ENCODE assay signal across 28 cellular contexts in the genomic region with DNA sequence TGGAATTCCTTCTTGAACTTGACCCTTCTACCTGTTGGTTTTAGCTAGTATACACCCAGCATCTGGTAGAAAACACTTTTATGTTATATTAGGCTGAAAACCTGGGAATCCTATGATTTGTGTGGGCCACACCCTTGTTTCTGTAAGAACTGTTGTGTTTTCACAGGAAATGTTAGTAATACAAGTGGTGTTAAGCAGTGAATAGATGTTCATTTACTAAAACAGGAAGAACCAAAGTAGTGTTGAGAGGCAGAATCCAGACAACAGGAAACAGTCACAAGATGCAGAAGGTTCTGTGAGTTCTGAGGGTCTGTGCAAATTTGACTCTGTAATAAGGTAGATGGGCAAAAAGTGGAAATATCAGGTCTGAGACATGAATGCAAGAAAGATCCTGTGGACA.
DNase-seq lines count a peak whose midpoint lies in the region; ATAC-seq, FAIRE-seq and TF ChIP-seq lines count a peak whose summit lies in the region.
"Had no signal": no experiment of that assay in that cellular context is flagged by ENCODE, and none has a peak within 500 bp of the region (broad histone marks: within the 10 kb centered on the region; RNA-seq: fewer than 3 reads in every experiment).

No MANE protein-coding gene starts in this region.

- no peak for FAIRE-seq in GM12891 (lab: Jason Lieb, UNC)
- FAIRE-seq: HTR-8/SVneo, islet of Langerhans had no signal

- H3K27me3 Mint-ChIP-seq in immature natural killer cell (ENCODE audit: low read depth in 3 of 3): peaks cover 0 to 7% (median 4%) of the 10 kb centered on the region in 3 donors
- peaks cover 8% of the 10 kb centered on the region for H3K27me3 Mint-ChIP-seq in activated CD4-positive, alpha-beta T cell treated with anti-CD3 and anti-CD28 coated beads, Interleukin-2, amount 10 ng/mL, durations not matched to agents 7 days and 5 days
- H3K27me3 Mint-ChIP-seq: brain had no signal

- H3K36me3 ChIP-seq in brain microvascular endothelial cell (replicated peaks): no peaks in the 10 kb centered on the region
- H3K36me3 ChIP-seq: left ventricle myocardium inferior, Peyer's patch, tibial artery had no signal

- ATAC-seq in GM21381 (IDR thresholded peaks at IDR 0.05; ENCODE audit: unreplicated experiment): no peak
- ATAC-seq: activated CD8-positive, alpha-beta T cell treated with anti-CD3 and anti-CD28 coated beads for 36 hours; activated T-helper 17 cell treated with anti-CD3 and anti-CD28 coated beads, Interleukin-2, amount 50 U/mL, for 72 hours; sciatic nerve had no signal

- H3K4me3 Mint-ChIP-seq in immature natural killer cell: peak overlapping the region in 3 of 5 donors; percentile 1 to 77 (median 34)
- no peak overlapping the region for H3K4me3 Mint-ChIP-seq in activated CD4-positive, alpha-beta T cell treated with anti-CD3 and anti-CD28 coated beads, Interleukin-2, amount 10 ng/mL, durations not matched to agents 7 days and 5 days
- H3K4me3 Mint-ChIP-seq: activated CD8-positive, alpha-beta T cell treated with anti-CD3 and anti-CD28 coated beads for 36 hours; activated naive CD4-positive, alpha-beta T cell treated with anti-CD3 and anti-CD28 coated beads, Interleukin-2, amount 50 U/mL, for 24 hours; activated T-helper 17 cell treated with anti-CD3 and anti-CD28 coated beads, Interleukin-2, amount 50 U/mL, for 72 hours; brain; CD14-positive monocyte had no signal

- peaks cover 0 to 9% (median 0%) of the 10 kb centered on the region in 6 donors for H3K9me3 Mint-ChIP-seq in immature natural killer cell
- H3K9me3 Mint-ChIP-seq in activated CD4-positive, alpha-beta T cell treated with anti-CD3 and anti-CD28 coated beads, Interleukin-2, amount 10 ng/mL, durations not matched to agents 7 days and 5 days: peaks cover 5% of the 10 kb centered on the region
- H3K9me3 Mint-ChIP-seq: activated naive CD4-positive, alpha-beta T cell treated with anti-CD3 and anti-CD28 coated beads, Interleukin-2, amount 50 U/mL, for 24 hours; activated T-helper 17 cell treated with anti-CD3 and anti-CD28 coated beads, Interleukin-2, amount 50 U/mL, for 72 hours had no signal

- no peak overlapping the region for H3K4me3 ChIP-seq in brain microvascular endothelial cell (ENCODE audit: low read depth, low read length)
- H3K4me3 ChIP-seq: left ventricle myocardium inferior, Peyer's patch, tibial artery had no signal

- H3K27ac Mint-ChIP-seq in immature natural killer cell: peak overlapping the region in 5 of 6 donors; percentile 0 to 96 (median 92)
- H3K27ac Mint-ChIP-seq in activated CD4-positive, alpha-beta T cell treated with anti-CD3 and anti-CD28 coated beads, Interleukin-2, amount 10 ng/mL, durations not matched to agents 7 days and 5 days: no peak overlapping the region
- H3K27ac Mint-ChIP-seq: activated CD8-positive, alpha-beta T cell treated with anti-CD3 and anti-CD28 coated beads for 36 hours; activated naive CD4-positive, alpha-beta T cell treated with anti-CD3 and anti-CD28 coated beads, Interleukin-2, amount 50 U/mL, for 24 hours; activated T-helper 17 cell treated with anti-CD3 and anti-CD28 coated beads, Interleukin-2, amount 50 U/mL, for 72 hours; brain had no signal

- TF ChIP-seq CTCF in brain microvascular endothelial cell (IDR thresholded peaks at IDR 0.05; ENCODE audit: low read depth, low read length, missing control alignments): no peak

- POLR2A ChIA-PET in activated CD4-positive, alpha-beta T cell treated with anti-CD3 and anti-CD28 coated beads, Interleukin-2, amount 10 ng/mL, durations not matched to agents 7 days and 5 days (lab: Charles Lee): no interaction called here

- H3K4me1 Mint-ChIP-seq in immature natural killer cell: peaks cover 28 to 30% of the 10 kb centered on the region in 2 donors
- peaks cover 5% of the 10 kb centered on the region for H3K4me1 Mint-ChIP-seq in activated CD4-positive, alpha-beta T cell treated with anti-CD3 and anti-CD28 coated beads, Interleukin-2, amount 10 ng/mL, durations not matched to agents 7 days and 5 days
- H3K4me1 Mint-ChIP-seq: activated naive CD4-positive, alpha-beta T cell treated with anti-CD3 and anti-CD28 coated beads, Interleukin-2, amount 50 U/mL, for 24 hours had no signal

- H3K27me3 ChIP-seq in brain microvascular endothelial cell (replicated peaks): no peaks in the 10 kb centered on the region
- H3K27me3 ChIP-seq: Peyer's patch, tibial artery had no signal

- DNase-seq in NCI-H69 (lab: John Stamatoyannopoulos, UW) (peak; percentile 46), brain microvascular endothelial cell (no peak), immature natural killer cell (peak in 2 of 3 donors; percentile 5 to 6), GM12891 (ENCODE audit: insufficient read length, low spot score) (no peak)
- DNase-seq in activated effector memory CD4-positive, alpha-beta T cell treated with anti-CD3 and anti-CD28 coated beads, Interleukin-2, amount 50 U/mL, for 16 hours: no peak
- DNase-seq in activated CD4-positive, alpha-beta T cell treated with anti-CD3 and anti-CD28 coated beads, Interleukin-2, amount 10 ng/mL, durations not matched to agents 7 days and 5 days: no peak
- DNase-seq: activated CD4-positive, CD25-positive, alpha-beta regulatory T cell treated with anti-CD3 and anti-CD28 coated beads, Interleukin-2, amount 50 U/mL, for 72 hours; activated CD8-positive, alpha-beta T cell treated with anti-CD3 and anti-CD28 coated beads for 36 hours; amniotic stem cell; Calu3; DND-41; KBM-7; left ventricle myocardium inferior; NCI-H1930; NK-92 treated with Interleukin-12 subunit alpha and Interleukin-12 subunit beta, amount 100 ng/mL, for 24 hours; Peyer's patch; posterior cingulate gyrus; SHP77 treated with DMSO at 0.1 percent for 48 hours; stimulated activated CD4-positive, alpha-beta T cell treated with anti-CD3 and anti-CD28 coated beads, Interleukin-4, amount 100 ng/mL, for 1 hour; tibial artery had no signal

- no peak for TF ChIP-seq POLR2A in GM12891 (IDR thresholded peaks at IDR 0.05; ENCODE audit: low read depth, low read length)

- CTCF ChIA-PET in activated CD4-positive, alpha-beta T cell treated with anti-CD3 and anti-CD28 coated beads, Interleukin-2, amount 10 ng/mL, durations not matched to agents 7 days and 5 days (lab: Charles Lee): no interaction called here

- in situ Hi-C loops in brain microvascular endothelial cell (cut with HindIII; ENCODE audit: low pct_ligation_motif_present, low sequenced_read_pairs): no loop called here

- peak overlapping the region; percentile 13 for H3K27ac ChIP-seq in brain microvascular endothelial cell
- H3K27ac ChIP-seq: left ventricle myocardium inferior, Peyer's patch, tibial artery had no signal

- no peaks in the 10 kb centered on the region for H3K36me3 Mint-ChIP-seq in immature natural killer cell
- no peaks in the 10 kb centered on the region for H3K36me3 Mint-ChIP-seq in activated CD4-positive, alpha-beta T cell treated with anti-CD3 and anti-CD28 coated beads, Interleukin-2, amount 10 ng/mL, durations not matched to agents 7 days and 5 days (ENCODE audit: low read depth)
- H3K36me3 Mint-ChIP-seq: activated naive CD4-positive, alpha-beta T cell treated with anti-CD3 and anti-CD28 coated beads, Interleukin-2, amount 50 U/mL, for 24 hours; brain; CD14-positive monocyte had no signal

TF ChIP-seq in GM12891, 5 proteins besides CTCF, POLR2A, EP300 and RAD21:
- TF ChIP-seq TAF1 (IDR thresholded peaks at IDR 0.05; ENCODE audit: low read depth, low read length) (no peak), SPI1 (IDR thresholded peaks at IDR 0.05; ENCODE audit: low read depth, low read length) (no peak), POLR2AphosphoS5 (IDR thresholded peaks at IDR 0.05; ENCODE audit: low read depth, low read length) (no peak), POU2F2 (IDR thresholded peaks at IDR 0.05; ENCODE audit: low read depth, low read length) (no peak), PAX5 (IDR thresholded peaks at IDR 0.05; ENCODE audit: insufficient read depth, low read length, severe bottlenecking) (no peak)
TF ChIP-seq in GM12891: peak in this region for 0.

Comparison
In these comparisons a context has a peak if more than half of its experiments do, and no peak if none do; other contexts are left out.
1. DNase-seq: peak in NCI-H69 (single experiment) and immature natural killer cell (2 of 3); none in brain microvascular endothelial cell (single experiment), activated effector memory CD4-positive, alpha-beta T cell treated with anti-CD3 and anti-CD28 coated beads, Interleukin-2, amount 50 U/mL, for 16 hours (single experiment), GM12891 (single experiment) and activated CD4-positive, alpha-beta T cell treated with anti-CD3 and anti-CD28 coated beads, Interleukin-2, amount 10 ng/mL, durations not matched to agents 7 days and 5 days (single experiment).